In the genomic region with DNA sequence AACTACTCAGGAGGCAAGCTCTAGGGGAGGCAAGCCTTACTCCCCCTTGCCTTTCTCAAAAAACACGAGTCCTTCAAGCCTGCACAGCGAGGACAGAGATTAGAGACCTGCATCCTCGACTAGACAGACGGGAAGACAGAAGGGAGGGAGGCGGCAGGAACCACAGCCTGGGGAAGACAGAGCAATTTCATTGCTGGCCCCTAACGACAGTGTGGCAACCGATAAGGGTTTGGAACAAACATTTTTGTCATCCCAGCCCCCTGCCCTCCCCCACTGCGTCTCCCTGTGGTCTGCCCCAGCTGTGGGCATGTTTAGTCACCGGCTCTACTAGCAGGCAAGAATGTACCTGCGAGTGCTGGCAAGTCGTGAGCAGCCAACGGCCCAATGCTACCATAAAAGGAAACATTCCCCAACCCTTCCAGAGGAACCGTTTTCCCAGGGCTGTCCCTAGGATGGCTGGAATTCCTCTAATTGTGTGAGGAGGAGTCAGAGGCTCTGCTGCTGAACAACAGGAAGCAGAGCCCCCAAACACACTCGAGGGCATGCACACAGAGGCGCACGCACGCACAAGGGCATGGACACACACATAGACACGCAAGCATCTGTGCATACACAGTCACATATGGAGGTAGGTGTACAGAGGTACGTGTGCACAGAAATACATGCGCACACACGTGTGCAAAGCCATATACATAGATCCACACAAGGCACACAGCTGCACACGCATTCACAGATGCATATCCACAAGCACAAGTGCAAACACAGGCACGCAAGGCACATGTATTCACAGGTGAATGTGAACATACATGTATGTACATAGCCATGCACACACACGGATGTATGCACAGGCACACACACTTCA, we compare ENCODE assay signal across 8 cellular contexts. TPM values are rescaled to one million over a fixed set of nuclear protein-coding genes. Genes with fewer than 3 reads are reported as not detected.
DNase-seq lines count a peak whose midpoint lies in the region; ATAC-seq, FAIRE-seq and TF ChIP-seq lines count a peak whose summit lies in the region.

No MANE protein-coding gene starts in this region.

- TF ChIP-seq CTCF in choroid plexus epithelial cell (conservative IDR thresholded peaks at IDR 0.05; ENCODE audit: low read depth, low read length) (no peak), HepG2 (CRISPR knock-in tag; IDR thresholded peaks at IDR 0.05) (no peak)

- peak; percentile 60 for DNase-seq in COLO668 (lab: John Stamatoyannopoulos, UW; ENCODE audit: unreplicated experiment)
- DNase-seq in MV-4-11 (lab: John Stamatoyannopoulos, UW) = peak; percentile 67
- peak; percentile 67 to 79 for DNase-seq in activated CD4-positive, alpha-beta T cell treated with anti-CD3 and anti-CD28 coated beads for 24 hours (ENCODE audit: low read depth in 2 of 2)
- DNase-seq in choroid plexus epithelial cell (ENCODE audit: low read depth) = peak; percentile 89
- DNase-seq in HepG2 (ENCODE audit: low spot score) = peak; percentile 89
- DNase-seq in stimulated activated CD4-positive, alpha-beta T cell treated with anti-CD3 and anti-CD28 coated beads, TNF-alpha, amount 100 ng/mL, for 4 hours (ENCODE audit: low read depth in 3 of 3) = peak; percentile 62 to 74 (median 73)

- peak overlapping the region; percentile 44; the same call in 1 of the 2 replicates for H3K9ac ChIP-seq in HepG2 (ENCODE audit: insufficient read depth, low read depth, low read length)

- H3K79me2 ChIP-seq in HepG2 (ENCODE audit: insufficient read depth, low read length) = peaks cover 62% of the 10 kb centered on the region

- 81% methylated on average over 17 of the region's 24 CpGs for WGBS in HepG2 (ENCODE audit: low lambda C conversion rate)

- no TSS peak for BruUV-seq in HepG2 (replicated peaks; lab: Mats Ljungman, UMichigan)

- TF ChIP-seq POLR2A in HepG2 (IDR thresholded peaks at IDR 0.05; ENCODE audit: insufficient read depth in 1 of 2, low read depth in 2 of 2, low read length in 2 of 2) = no peak

- in situ Hi-C loops in HepG2 (cut with HindIII; ENCODE audit: extremely low pct_ligation_motif_present, low pct_unique_long_range_greater_than_20kb) = no loop called here

- CTCF ChIA-PET in HepG2 (lab: Yijun Ruan, JAX; ENCODE audit: low intra/inter-chr PET ratio, low total read pairs) = no interaction called here

- no peak overlapping the region for H2AFZ ChIP-seq in HepG2 (ENCODE audit: low read length)

- H3K27ac ChIP-seq in HepG2 (ENCODE audit: extremely low read length, insufficient read depth, low read length) = peak overlapping the region; percentile 45

- TF ChIP-seq RAD21 in HepG2 (CRISPR knock-in tag; IDR thresholded peaks at IDR 0.05) = no peak

- intact Hi-C loops in HepG2 (cut with micrococcal nuclease; ENCODE audit: unreplicated experiment) = loop anchor here (1.0 kb wide), 1 partner anchor 22 kb away; no protein-coding TSS in a partner anchor

- H3K36me3 ChIP-seq in HepG2 (replicated peaks in 1 of 2; ENCODE audit: control insufficient read depth in 1 of 2, insufficient read depth in 2 of 2, low read length in 2 of 2) = peaks cover 54 to 97% of the 10 kb centered on the region in 2 experiments

- H3K4me2 ChIP-seq in HepG2 (ENCODE audit: low read depth, low read length) = no peak overlapping the region

- FAIRE-seq in HepG2 (lab: Jason Lieb, UNC) = no peak

- H4K20me1 ChIP-seq in HepG2 (ENCODE audit: insufficient read depth, low read length) = peaks cover 4% of the 10 kb centered on the region; the same call in 1 of the 2 replicates

- TF ChIP-seq EP300 in HepG2 (IDR thresholded peaks at IDR 0.05; ENCODE audit: low read depth in 2 of 2, low read length in 2 of 2) = no peak
- TF ChIP-seq EP300 in HepG2 (CRISPR knock-in tag; IDR thresholded peaks at IDR 0.05; ENCODE audit: borderline replicate concordance) = no peak

- POLR2A ChIA-PET in HepG2 (lab: Yijun Ruan, JAX) = interaction anchor here (1.4 to 2.0 kb wide), 2 partner anchors 10 to 22 kb away, joined by 3 to 7 read pairs; no protein-coding TSS in a partner anchor

- ATAC-seq in HepG2 (peak; percentile 17; the same call in 1 of the 3 replicates), GM21717 (IDR thresholded peaks at IDR 0.05; ENCODE audit: unreplicated experiment) (no peak), GM18868 (IDR thresholded peaks at IDR 0.05; ENCODE audit: unreplicated experiment) (no peak)

- H3K27me3 ChIP-seq in HepG2 (ENCODE audit: control insufficient read depth in 1 of 2, insufficient read depth in 2 of 2, low read length in 2 of 2) = no peaks in the 10 kb centered on the region

- H3K9me3 ChIP-seq in HepG2 (ENCODE audit: low read length) = no peaks in the 10 kb centered on the region

- H3K4me1 ChIP-seq in HepG2 (ENCODE audit: insufficient read depth, low read length) = peaks cover 53% of the 10 kb centered on the region

- H3K4me3 ChIP-seq in choroid plexus epithelial cell (ENCODE audit: low read depth, low read length) (no peak overlapping the region), HepG2 (replicated peaks in 1 of 3; ENCODE audit: insufficient read depth in 1 of 3, low read depth in 2 of 3, low read length in 3 of 3) (no peak overlapping the region)

TF ChIP-seq in HepG2, 621 proteins besides CTCF, POLR2A, EP300 and RAD21 (continues in another document):
- no peak for TF ChIP-seq ZKSCAN8 (CRISPR knock-in tag; IDR thresholded peaks at IDR 0.05; ENCODE audit: borderline replicate concordance)
- TF ChIP-seq, protein P1, sequence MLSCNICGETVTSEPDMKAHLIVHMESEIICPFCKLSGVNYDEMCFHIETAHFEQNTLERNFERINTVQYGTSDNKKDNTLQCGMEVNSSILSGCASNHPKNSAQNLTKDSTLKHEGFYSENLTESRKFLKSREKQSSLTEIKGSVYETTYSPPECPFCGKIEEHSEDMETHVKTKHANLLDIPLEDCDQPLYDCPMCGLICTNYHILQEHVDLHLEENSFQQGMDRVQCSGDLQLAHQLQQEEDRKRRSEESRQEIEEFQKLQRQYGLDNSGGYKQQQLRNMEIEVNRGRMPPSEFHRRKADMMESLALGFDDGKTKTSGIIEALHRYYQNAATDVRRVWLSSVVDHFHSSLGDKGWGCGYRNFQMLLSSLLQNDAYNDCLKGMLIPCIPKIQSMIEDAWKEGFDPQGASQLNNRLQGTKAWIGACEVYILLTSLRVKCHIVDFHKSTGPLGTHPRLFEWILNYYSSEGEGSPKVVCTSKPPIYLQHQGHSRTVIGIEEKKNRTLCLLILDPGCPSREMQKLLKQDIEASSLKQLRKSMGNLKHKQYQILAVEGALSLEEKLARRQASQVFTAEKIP (CRISPR knock-in tag; IDR thresholded peaks at IDR 0.05; ENCODE audit: borderline replicate concordance) = no peak
- no peak for TF ChIP-seq GATAD2A (CRISPR knock-in tag; IDR thresholded peaks at IDR 0.05)
- peak; percentile 56 for TF ChIP-seq ZBTB38 (CRISPR knock-in tag; IDR thresholded peaks at IDR 0.05)
- no peak for TF ChIP-seq IRF2 (CRISPR knock-in tag; IDR thresholded peaks at IDR 0.05)
- TF ChIP-seq, protein P2, sequence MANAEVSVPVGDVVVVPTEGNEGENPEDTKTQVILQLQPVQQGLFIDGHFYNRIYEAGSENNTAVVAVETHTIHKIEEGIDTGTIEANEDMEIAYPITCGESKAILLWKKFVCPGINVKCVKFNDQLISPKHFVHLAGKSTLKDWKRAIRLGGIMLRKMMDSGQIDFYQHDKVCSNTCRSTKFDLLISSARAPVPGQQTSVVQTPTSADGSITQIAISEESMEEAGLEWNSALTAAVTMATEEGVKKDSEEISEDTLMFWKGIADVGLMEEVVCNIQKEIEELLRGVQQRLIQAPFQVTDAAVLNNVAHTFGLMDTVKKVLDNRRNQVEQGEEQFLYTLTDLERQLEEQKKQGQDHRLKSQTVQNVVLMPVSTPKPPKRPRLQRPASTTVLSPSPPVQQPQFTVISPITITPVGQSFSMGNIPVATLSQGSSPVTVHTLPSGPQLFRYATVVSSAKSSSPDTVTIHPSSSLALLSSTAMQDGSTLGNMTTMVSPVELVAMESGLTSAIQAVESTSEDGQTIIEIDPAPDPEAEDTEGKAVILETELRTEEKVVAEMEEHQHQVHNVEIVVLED (CRISPR knock-in tag; IDR thresholded peaks at IDR 0.05; ENCODE audit: borderline replicate concordance) = no peak
- peak; percentile 83 for TF ChIP-seq SRF (IDR thresholded peaks at IDR 0.05; ENCODE audit: low read depth, low read length)
- TF ChIP-seq THYN1 (CRISPR knock-in tag; IDR thresholded peaks at IDR 0.05; ENCODE audit: borderline replicate concordance, low read depth) = no peak

RNA-seq across cellular contexts. Expression of a gene that starts 58.3 kb away (rescaled TPM):
- 98.5 and 125 TPM in 2 replicates for total RNA-seq in HepG2 (2016; rRNA removed; fragmentation: Illumina TruSeq; extraction: Trizol)
- 28.5 and 28.7 TPM in 2 replicates for total RNA-seq in HepG2 (2016; cell fraction: cytosol; rRNA removed; fragmentation: Illumina TruSeq; extraction: Trizol; ENCODE audit: low read depth)
- 92.9 and 102 TPM in 2 replicates for total RNA-seq in HepG2 (2016; cell fraction: insoluble cytoplasmic fraction; rRNA removed; fragmentation: Illumina TruSeq; extraction: Trizol)
- 39.3 and 47.1 TPM in 2 replicates for total RNA-seq in HepG2 (2016; cell fraction: membrane; rRNA removed; fragmentation: Illumina TruSeq; extraction: Trizol)
- 73.0 and 81.6 TPM in 2 replicates for total RNA-seq in HepG2 (2016; cell fraction: nucleus; rRNA removed; fragmentation: Illumina TruSeq; extraction: Trizol)
- polyA plus RNA-seq in HepG2 (2011; rRNA removed) = 50.7 and 60.6 TPM in 2 replicates
- polyA plus RNA-seq in HepG2 (2011; cell fraction: cytosol; rRNA removed) = 31.6 and 39.3 TPM in 2 replicates
- polyA plus RNA-seq in HepG2 (2011; cell fraction: nucleus; rRNA removed) = 68.4 and 91.3 TPM in 2 replicates
- 88.3 and 93.4 TPM in 2 replicates for polyA plus RNA-seq in HepG2 (2012)
- polyA plus RNA-seq in HepG2 (2016; cell fraction: cytosol; fragmentation: Illumina TruSeq; extraction: Trizol; ENCODE audit: low read depth) = 3.6 and 4.2 TPM in 2 replicates
- 72.0 and 110 TPM in 2 replicates for polyA plus RNA-seq in HepG2 (2016; cell fraction: insoluble cytoplasmic fraction; fragmentation: Illumina TruSeq; extraction: Trizol; ENCODE audit: low read depth)
- polyA plus RNA-seq in HepG2 (2016; cell fraction: membrane; fragmentation: Illumina TruSeq; extraction: Trizol; ENCODE audit: low read depth) = 8.1 and 11.6 TPM in 2 replicates
- 106 and 113 TPM in 2 replicates for polyA plus RNA-seq in HepG2 (2016; cell fraction: nucleus; fragmentation: Illumina TruSeq; extraction: Trizol; ENCODE audit: insufficient read depth, low read depth)
- 124 and 180 TPM in 2 replicates for polyA minus RNA-seq in HepG2 (2011; rRNA and poly(A)+ RNA removed; ENCODE audit: low replicate concordance)
- polyA minus RNA-seq in HepG2 (2011; cell fraction: cytosol; rRNA and poly(A)+ RNA removed) = 125 and 176 TPM in 2 replicates
- polyA minus RNA-seq in HepG2 (2011; cell fraction: nucleus; rRNA and poly(A)+ RNA removed) = 61.9 and 97.5 TPM in 2 replicates
